1 cellular context compared by ENCODE assay signal in the genomic region with DNA sequence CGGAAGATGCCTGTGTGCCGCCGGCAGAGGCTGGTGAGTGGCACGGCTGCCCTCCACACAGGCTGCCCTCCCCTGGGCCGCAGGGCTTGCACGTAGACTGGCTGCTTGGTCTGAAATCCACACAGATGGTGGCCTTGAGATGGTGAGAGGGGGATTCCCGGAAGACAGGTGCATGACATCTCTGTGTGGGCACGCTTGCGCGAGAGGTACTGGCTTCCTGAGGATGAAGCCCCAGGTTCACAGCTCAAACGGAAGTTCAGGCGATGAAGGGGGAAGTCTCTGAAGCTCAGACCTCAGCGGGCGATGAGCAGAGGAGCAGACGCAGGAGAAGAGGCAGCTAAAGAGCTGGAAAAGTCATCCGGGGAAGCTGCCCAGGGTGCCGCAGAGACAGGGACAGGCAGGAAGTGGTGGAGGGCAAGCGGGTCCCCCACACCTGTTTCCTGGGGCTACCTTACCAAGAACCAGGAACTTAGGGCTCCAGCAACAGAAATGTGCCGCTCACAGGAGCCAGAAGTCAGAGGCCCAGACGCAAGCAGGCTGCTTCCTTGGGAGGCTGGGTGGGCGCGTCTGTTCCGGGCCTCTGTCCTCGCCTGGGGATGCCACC.
TF ChIP-seq lines count a peak whose summit lies in the region.

No MANE protein-coding gene starts in this region.

TF ChIP-seq in GM23338, 12 proteins besides CTCF, POLR2A, EP300 and RAD21 (continued from another document):
- TF ChIP-seq, protein P1, sequence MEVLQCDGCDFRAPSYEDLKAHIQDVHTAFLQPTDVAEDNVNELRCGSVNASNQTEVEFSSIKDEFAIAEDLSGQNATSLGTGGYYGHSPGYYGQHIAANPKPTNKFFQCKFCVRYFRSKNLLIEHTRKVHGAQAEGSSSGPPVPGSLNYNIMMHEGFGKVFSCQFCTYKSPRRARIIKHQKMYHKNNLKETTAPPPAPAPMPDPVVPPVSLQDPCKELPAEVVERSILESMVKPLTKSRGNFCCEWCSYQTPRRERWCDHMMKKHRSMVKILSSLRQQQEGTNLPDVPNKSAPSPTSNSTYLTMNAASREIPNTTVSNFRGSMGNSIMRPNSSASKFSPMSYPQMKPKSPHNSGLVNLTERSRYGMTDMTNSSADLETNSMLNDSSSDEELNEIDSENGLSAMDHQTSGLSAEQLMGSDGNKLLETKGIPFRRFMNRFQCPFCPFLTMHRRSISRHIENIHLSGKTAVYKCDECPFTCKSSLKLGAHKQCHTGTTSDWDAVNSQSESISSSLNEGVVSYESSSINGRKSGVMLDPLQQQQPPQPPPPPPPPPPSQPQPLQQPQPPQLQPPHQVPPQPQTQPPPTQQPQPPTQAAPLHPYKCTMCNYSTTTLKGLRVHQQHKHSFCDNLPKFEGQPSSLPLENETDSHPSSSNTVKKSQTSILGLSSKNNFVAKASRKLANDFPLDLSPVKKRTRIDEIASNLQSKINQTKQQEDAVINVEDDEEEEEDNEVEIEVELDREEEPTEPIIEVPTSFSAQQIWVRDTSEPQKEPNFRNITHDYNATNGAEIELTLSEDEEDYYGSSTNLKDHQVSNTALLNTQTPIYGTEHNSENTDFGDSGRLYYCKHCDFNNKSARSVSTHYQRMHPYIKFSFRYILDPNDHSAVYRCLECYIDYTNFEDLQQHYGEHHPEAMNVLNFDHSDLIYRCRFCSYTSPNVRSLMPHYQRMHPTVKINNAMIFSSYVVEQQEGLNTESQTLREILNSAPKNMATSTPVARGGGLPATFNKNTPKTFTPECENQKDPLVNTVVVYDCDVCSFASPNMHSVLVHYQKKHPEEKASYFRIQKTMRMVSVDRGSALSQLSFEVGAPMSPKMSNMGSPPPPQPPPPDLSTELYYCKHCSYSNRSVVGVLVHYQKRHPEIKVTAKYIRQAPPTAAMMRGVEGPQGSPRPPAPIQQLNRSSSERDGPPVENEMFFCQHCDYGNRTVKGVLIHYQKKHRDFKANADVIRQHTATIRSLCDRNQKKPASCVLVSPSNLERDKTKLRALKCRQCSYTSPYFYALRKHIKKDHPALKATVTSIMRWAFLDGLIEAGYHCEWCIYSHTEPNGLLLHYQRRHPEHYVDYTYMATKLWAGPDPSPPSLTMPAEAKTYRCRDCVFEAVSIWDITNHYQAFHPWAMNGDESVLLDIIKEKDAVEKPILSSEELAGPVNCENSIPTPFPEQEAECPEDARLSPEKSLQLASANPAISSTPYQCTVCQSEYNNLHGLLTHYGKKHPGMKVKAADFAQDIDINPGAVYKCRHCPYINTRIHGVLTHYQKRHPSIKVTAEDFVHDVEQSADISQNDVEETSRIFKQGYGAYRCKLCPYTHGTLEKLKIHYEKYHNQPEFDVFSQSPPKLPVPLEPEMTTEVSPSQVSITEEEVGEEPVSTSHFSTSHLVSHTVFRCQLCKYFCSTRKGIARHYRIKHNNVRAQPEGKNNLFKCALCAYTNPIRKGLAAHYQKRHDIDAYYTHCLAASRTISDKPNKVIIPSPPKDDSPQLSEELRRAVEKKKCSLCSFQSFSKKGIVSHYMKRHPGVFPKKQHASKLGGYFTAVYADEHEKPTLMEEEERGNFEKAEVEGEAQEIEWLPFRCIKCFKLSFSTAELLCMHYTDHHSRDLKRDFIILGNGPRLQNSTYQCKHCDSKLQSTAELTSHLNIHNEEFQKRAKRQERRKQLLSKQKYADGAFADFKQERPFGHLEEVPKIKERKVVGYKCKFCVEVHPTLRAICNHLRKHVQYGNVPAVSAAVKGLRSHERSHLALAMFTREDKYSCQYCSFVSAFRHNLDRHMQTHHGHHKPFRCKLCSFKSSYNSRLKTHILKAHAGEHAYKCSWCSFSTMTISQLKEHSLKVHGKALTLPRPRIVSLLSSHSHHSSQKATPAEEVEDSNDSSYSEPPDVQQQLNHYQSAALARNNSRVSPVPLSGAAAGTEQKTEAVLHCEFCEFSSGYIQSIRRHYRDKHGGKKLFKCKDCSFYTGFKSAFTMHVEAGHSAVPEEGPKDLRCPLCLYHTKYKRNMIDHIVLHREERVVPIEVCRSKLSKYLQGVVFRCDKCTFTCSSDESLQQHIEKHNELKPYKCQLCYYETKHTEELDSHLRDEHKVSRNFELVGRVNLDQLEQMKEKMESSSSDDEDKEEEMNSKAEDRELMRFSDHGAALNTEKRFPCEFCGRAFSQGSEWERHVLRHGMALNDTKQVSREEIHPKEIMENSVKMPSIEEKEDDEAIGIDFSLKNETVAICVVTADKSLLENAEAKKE (CRISPR knock-in tag; IDR thresholded peaks at IDR 0.05): no peak
- TF ChIP-seq EZH2 (IDR thresholded peaks at IDR 0.05; ENCODE audit: low read depth, unreplicated experiment): no peak
- no peak for TF ChIP-seq CREB1 (CRISPR knock-in tag; IDR thresholded peaks at IDR 0.05; ENCODE audit: low read depth)
